8 cellular contexts compared by ENCODE assay signal in genomic region chr1:63327417-63328139, GRCh38. TPM values are rescaled to one million over a fixed set of nuclear protein-coding genes. Genes with fewer than 3 reads are reported as not detected.
DNase-seq lines count a peak whose midpoint lies in the region; ATAC-seq, FAIRE-seq and TF ChIP-seq lines count a peak whose summit lies in the region.

No MANE protein-coding gene starts in this region.

- no peak for FAIRE-seq in D721Med (lab: Jason Lieb, UNC)

- no peak overlapping the region for H3K4me3 ChIP-seq in epithelial cell of esophagus (ENCODE audit: low read length)

- H3K36me3 Mint-ChIP-seq in T-helper 17 cell (ENCODE audit: low read depth): peaks cover 8% of the 10 kb centered on the region

- no peak overlapping the region for H3K4me3 Mint-ChIP-seq in T-helper 17 cell

- peak; percentile 85 for TF ChIP-seq CTCF in D721Med (IDR thresholded peaks at IDR 0.05; ENCODE audit: insufficient read depth, missing control alignments)
- peak; percentile 79 for TF ChIP-seq CTCF in epithelial cell of esophagus (IDR thresholded peaks at IDR 0.05; ENCODE audit: insufficient read depth, low read depth, low read length, missing control alignments)

- DNase-seq in D721Med (ENCODE audit: insufficient read length, low spot score): no peak
- peak; percentile 50 for DNase-seq in M059J (ENCODE audit: low read depth)
- DNase-seq in T-helper 17 cell: peak in 1 of 3 donors; percentile 17
- peak; percentile 55 for DNase-seq in epithelial cell of esophagus (ENCODE audit: low read depth)
- peak; percentile 47 for DNase-seq in myocyte (ENCODE audit: low read depth)
- no peak for DNase-seq in ureter (ENCODE audit: low spot score)
- DNase-seq in activated gamma-delta T cell treated with Interleukin-2 at 50 U/mL for 16 hours: no peak

- H3K27me3 Mint-ChIP-seq in T-helper 17 cell: peaks cover 55% of the 10 kb centered on the region

- peaks cover 8% of the 10 kb centered on the region for H3K4me1 Mint-ChIP-seq in T-helper 17 cell

- peak overlapping the region; percentile 88 for H3K27ac Mint-ChIP-seq in T-helper 17 cell

- ATAC-seq in GM19372 (IDR thresholded peaks at IDR 0.05; ENCODE audit: low read depth, unreplicated experiment) (peak; percentile 52), T-helper 17 cell (peak; percentile 32)

- H3K9me3 ChIP-seq in T-helper 17 cell (ENCODE audit: control insufficient read depth, low read length, poor library complexity, severe bottlenecking): peaks cover 11% of the 10 kb centered on the region

RNA-seq across cellular contexts. Expression of gene FOXD3, which starts 5.2 kb away (rescaled TPM):
- 0.20 TPM in 1 of 2 replicates, not detected in the other for total RNA-seq in M059J (2014; rRNA removed; shearing (Covaris generic))
- total RNA-seq in T-helper 17 cell: not detected
- 0.05 TPM in 1 of 2 replicates, not detected in the other for total RNA-seq in myocyte
- not detected for polyA plus RNA-seq in myocyte (2012)
- not detected for total RNA-seq in ureter

RNA-seq across cellular contexts. Expression of gene ALG6, which starts 39.8 kb away (rescaled TPM):
- 23.6 and 25.3 TPM in 2 replicates for total RNA-seq in M059J (2014; rRNA removed; shearing (Covaris generic))
- total RNA-seq in T-helper 17 cell (10 to 100 TPM; 15.0 to 18.9 TPM), myocyte (7.5 and 7.6 TPM in 2 replicates), ureter (14.4 TPM)
- 3.8 TPM for polyA plus RNA-seq in myocyte (2012)

Comparison
In these comparisons a context has a peak if more than half of its experiments do, and no peak if none do; other contexts are left out.
1. DNase-seq: peak in M059J (single experiment), epithelial cell of esophagus (single experiment) and myocyte (single experiment); none in D721Med (single experiment), ureter (single experiment) and activated gamma-delta T cell treated with Interleukin-2 at 50 U/mL for 16 hours (single experiment).